Comparison of ENCODE assay signal across 4 cellular contexts in genomic region chr10:47753176-47753575, GRCh38. TPM values are rescaled to one million over a fixed set of nuclear protein-coding genes. Genes with fewer than 3 reads are reported as not detected.
"Had no signal": no experiment of that assay in that cellular context is flagged by ENCODE, and none has a peak within 500 bp of the region (broad histone marks: within the 10 kb centered on the region; RNA-seq: fewer than 3 reads in every experiment).

No MANE protein-coding gene starts in this region.

RNA-seq across cellular contexts. Expression of gene SYT15B, which starts 10.2 kb away (rescaled TPM):
- total RNA-seq: bronchial epithelial cell, endothelial cell of umbilical vein, fibroblast of lung, fibroblast of villous mesenchyme had no signal
